In genomic region chr22:37624017-37624365, GRCh38 we compare ENCODE assay signal across 11 cellular contexts. TPM values are rescaled to one million over a fixed set of nuclear protein-coding genes. Genes with fewer than 3 reads are reported as not detected.
DNase-seq lines count a peak whose midpoint lies in the region; ATAC-seq and TF ChIP-seq lines count a peak whose summit lies in the region.
"Had no signal": no experiment of that assay in that cellular context is flagged by ENCODE, and none has a peak within 500 bp of the region (broad histone marks: within the 10 kb centered on the region; RNA-seq: fewer than 3 reads in every experiment).

No MANE protein-coding gene starts in this region.

- H3K36me3 Mint-ChIP-seq in brain: peaks cover 3% of the 10 kb centered on the region

- H3K4me3 Mint-ChIP-seq in brain: no peak overlapping the region

- no peak overlapping the region for H3K4me3 ChIP-seq in right cardiac atrium (ENCODE audit: low read length)
- H3K4me3 ChIP-seq in heart right ventricle: no peak overlapping the region
- no peak overlapping the region for H3K4me3 ChIP-seq in muscle layer of colon (ENCODE audit: low read depth in 1 of 2, low read length in 2 of 2)
- no peak overlapping the region for H3K4me3 ChIP-seq in vagina
- H3K4me3 ChIP-seq in prostate gland: no peak overlapping the region

- TF ChIP-seq POLR2A in vagina (IDR thresholded peaks at IDR 0.05) (no peak), prostate gland (IDR thresholded peaks at IDR 0.05) (no peak)

- ATAC-seq in right cardiac atrium: no peak
- no peak for ATAC-seq in heart right ventricle

- intact Hi-C loops in right cardiac atrium (cut with DNase I) (loop anchor here in 1 of 4 donors (10.0 kb wide), 1 partner anchor 61 kb away; the partner anchor contains the start of gene NOL12), heart right ventricle (cut with DNase I) (loop anchor here in 3 of 10 donors (5.0 to 10.0 kb wide), 3 partner anchors 58 to 241 kb away; no protein-coding TSS in a partner anchor), vagina (cut with DNase I) (no loop called here), prostate gland (cut with DNase I) (no loop called here)

- no peak overlapping the region for H3K9ac ChIP-seq in muscle layer of colon (ENCODE audit: low read length)

- H3K4me1 Mint-ChIP-seq in brain: peaks cover 11% of the 10 kb centered on the region

- no peaks in the 10 kb centered on the region for H3K9me3 Mint-ChIP-seq in brain

- H3K9me3 ChIP-seq in right cardiac atrium (ENCODE audit: control insufficient read depth, low read length): no peaks in the 10 kb centered on the region
- H3K9me3 ChIP-seq in heart right ventricle: no peaks in the 10 kb centered on the region
- no peaks in the 10 kb centered on the region for H3K9me3 ChIP-seq in muscle layer of colon (ENCODE audit: low read length)
- H3K9me3 ChIP-seq in vagina: no peaks in the 10 kb centered on the region
- no peaks in the 10 kb centered on the region for H3K9me3 ChIP-seq in prostate gland

- H3K36me3 ChIP-seq in heart right ventricle (peaks cover 0 to 84% (median 16%) of the 10 kb centered on the region in 9 donors), muscle layer of colon (ENCODE audit: insufficient read depth, low read length) (peaks cover 33% of the 10 kb centered on the region), vagina (peaks cover 0 to 6% of the 10 kb centered on the region in 2 donors), prostate gland (peaks cover 0 to 7% of the 10 kb centered on the region in 2 donors)

- no peaks in the 10 kb centered on the region for H3K27me3 Mint-ChIP-seq in brain

- peak overlapping the region in 4 of 5 experiments; percentile 77 to 94 (median 90) for H3K27ac Mint-ChIP-seq in brain

- WGBS in right cardiac atrium: 79% methylated on average over 6 of the region's 6 CpGs
- WGBS in heart right ventricle, 2 donors: 86 to 87% methylated on average over 6 of the region's 6 CpGs
- 28% methylated on average over 5 of the region's 6 CpGs for WGBS in prostate gland

- H3K4me1 ChIP-seq in right cardiac atrium (ENCODE audit: control insufficient read depth, insufficient read depth, low read length) (no peaks in the 10 kb centered on the region), heart right ventricle (peaks cover 15 to 36% (median 29%) of the 10 kb centered on the region in 9 donors), muscle layer of colon (ENCODE audit: insufficient read depth, low read length) (peaks cover 44% of the 10 kb centered on the region), vagina (peaks cover 39% of the 10 kb centered on the region), prostate gland (replicated peaks) (peaks cover 7% of the 10 kb centered on the region)

- DNase-seq in right cardiac atrium: peak in 2 of 3 donors; percentile 56 to 60
- no peak for DNase-seq in heart right ventricle
- DNase-seq in vagina (ENCODE audit: extremely low spot score in 2 of 2): no peak
- DNase-seq in central memory CD4-positive, alpha-beta T cell: no peak
- DNase-seq in HuH-7.5 (ENCODE audit: low spot score): no peak
- DNase-seq in prostate gland (ENCODE audit: low spot score): no peak
- DNase-seq: NCI-H187 had no signal

- H3K27ac ChIP-seq in right cardiac atrium (ENCODE audit: low read length) (no peak overlapping the region), heart right ventricle (peak overlapping the region in 4 of 10 donors; percentile 8 to 58 (median 32)), muscle layer of colon (ENCODE audit: low read depth, low read length) (peak overlapping the region; percentile 59), vagina (peak overlapping the region; percentile 60), prostate gland (peak overlapping the region in 1 of 2 donors; percentile 3)

- H3K27me3 ChIP-seq in right cardiac atrium (ENCODE audit: control insufficient read depth, insufficient read depth): no peaks in the 10 kb centered on the region
- no peaks in the 10 kb centered on the region for H3K27me3 ChIP-seq in heart right ventricle
- H3K27me3 ChIP-seq in muscle layer of colon (ENCODE audit: control insufficient read depth in 1 of 2, insufficient read depth in 2 of 2, low read length in 2 of 2): no peaks in the 10 kb centered on the region
- H3K27me3 ChIP-seq in vagina: no peaks in the 10 kb centered on the region
- H3K27me3 ChIP-seq in prostate gland (replicated peaks; ENCODE audit: insufficient read depth): no peaks in the 10 kb centered on the region

- no peak for TF ChIP-seq CTCF in heart right ventricle (IDR thresholded peaks at IDR 0.05)
- TF ChIP-seq CTCF in brain (conservative IDR thresholded peaks at IDR 0.05): no peak
- TF ChIP-seq CTCF in vagina (IDR thresholded peaks at IDR 0.05): no peak
- TF ChIP-seq CTCF in prostate gland (IDR thresholded peaks at IDR 0.05): no peak

RNA-seq across cellular contexts. Expression of gene GGA1, which starts 15.4 kb away (rescaled TPM):
- total RNA-seq in right cardiac atrium (10 to 100 TPM; 23.3 to 29.0 (median 26.0) TPM), heart right ventricle (10 to 100 TPM; 22.9 to 32.6 (median 25.4) TPM), vagina (45.7 TPM), prostate gland (100 to 1,000 TPM in 1 of 2 donors, 10 to 100 TPM in 1; 43.9 to 146 TPM)
- polyA plus RNA-seq in right cardiac atrium (27.2 TPM), heart right ventricle (10 to 100 TPM; 31.0 to 39.7 TPM), brain (ENCODE audit: insufficient read depth, low read depth, low replicate concordance) (41.6 TPM)

RNA-seq across cellular contexts. Expression of gene SH3BP1, which starts 15.5 kb away (rescaled TPM):
- total RNA-seq in right cardiac atrium (1 to 10 TPM; 1.9 to 4.8 (median 3.1) TPM), heart right ventricle (1 to 10 TPM in 8 of 10 donors, under 1 TPM in 2; 0.50 to 9.3 (median 2.7) TPM), vagina (34.1 TPM), prostate gland (10 to 100 TPM; 10.9 to 12.0 TPM)
- polyA plus RNA-seq in right cardiac atrium (1.4 TPM), heart right ventricle (1 to 10 TPM; 1.4 to 1.5 TPM), brain (ENCODE audit: insufficient read depth, low read depth, low replicate concordance) (7.6 TPM)

RNA-seq across cellular contexts. Expression of gene PDXP, which starts 34.5 kb away (rescaled TPM):
- total RNA-seq in right cardiac atrium: 10 to 100 TPM; 18.6 to 21.7 (median 20.4) TPM
- 21.0 TPM for polyA plus RNA-seq in right cardiac atrium
- total RNA-seq in heart right ventricle: 10 to 100 TPM; 16.6 to 29.9 (median 21.2) TPM
- polyA plus RNA-seq in heart right ventricle: 10 to 100 TPM in 1 of 2 donors, 1 to 10 TPM in 1; 5.3 to 26.9 TPM
- 192 TPM for polyA plus RNA-seq in brain (ENCODE audit: insufficient read depth, low read depth, low replicate concordance)
- total RNA-seq in vagina: 6.4 TPM
- total RNA-seq in prostate gland: 10 to 100 TPM; 12.9 to 87.8 TPM

RNA-seq across cellular contexts. Expression of gene LGALS2, which starts 44.1 kb away (rescaled TPM):
- total RNA-seq in right cardiac atrium (under 1 TPM in 1 of 4 donors, not detected in 3; 0.44 TPM), heart right ventricle (1 to 10 TPM in 1 of 10 donors, under 1 TPM in 2, not detected in 7; 0.53 to 6.5 (median 0.61) TPM), vagina (not detected), prostate gland (not detected)
- polyA plus RNA-seq in right cardiac atrium (not detected), heart right ventricle (not detected), brain (ENCODE audit: insufficient read depth, low read depth, low replicate concordance) (not detected)
- total RNA-seq: cerebellum, skeletal muscle tissue had no signal

RNA-seq across cellular contexts. Expression of gene LGALS1, which starts 51.4 kb away (rescaled TPM):
- total RNA-seq in right cardiac atrium: 100 to 1,000 TPM; 438 to 693 (median 551) TPM
- polyA plus RNA-seq in right cardiac atrium: 1,338 TPM
- 1,000 to 10,000 TPM in 2 of 10 donors, 100 to 1,000 TPM in 8; 651 to 1,550 (median 786) TPM for total RNA-seq in heart right ventricle
- 1,000 to 10,000 TPM; 1,777 to 4,200 TPM for polyA plus RNA-seq in heart right ventricle
- polyA plus RNA-seq in brain (ENCODE audit: insufficient read depth, low read depth, low replicate concordance): 304 TPM
- total RNA-seq in vagina: 1,638 TPM
- 1,000 to 10,000 TPM in 1 of 2 donors, 100 to 1,000 TPM in 1; 365 to 1,063 TPM for total RNA-seq in prostate gland

Comparison
In these comparisons a context has a peak if more than half of its experiments do, and no peak if none do; other contexts are left out.
1. DNase-seq: peak in right cardiac atrium (2 of 3); none in heart right ventricle (0 of 2), vagina (0 of 2), central memory CD4-positive, alpha-beta T cell (single experiment), HuH-7.5 (single experiment) and prostate gland (single experiment).